In genomic region chr10:64394744-64395143, GRCh38 we compare ENCODE assay signal across 1 cellular context.
TF ChIP-seq lines count a peak whose summit lies in the region.

No MANE protein-coding gene starts in this region.

TF ChIP-seq in IMR-90, 13 proteins besides CTCF, POLR2A, EP300 and RAD21 (continued from another document):
- TF ChIP-seq MAZ (IDR thresholded peaks at IDR 0.05; ENCODE audit: borderline replicate concordance, low read depth, low read length): no peak
TF ChIP-seq in IMR-90: peak in this region for 0.
